Comparison of ENCODE assay signal across 8 cellular contexts in the genomic region with DNA sequence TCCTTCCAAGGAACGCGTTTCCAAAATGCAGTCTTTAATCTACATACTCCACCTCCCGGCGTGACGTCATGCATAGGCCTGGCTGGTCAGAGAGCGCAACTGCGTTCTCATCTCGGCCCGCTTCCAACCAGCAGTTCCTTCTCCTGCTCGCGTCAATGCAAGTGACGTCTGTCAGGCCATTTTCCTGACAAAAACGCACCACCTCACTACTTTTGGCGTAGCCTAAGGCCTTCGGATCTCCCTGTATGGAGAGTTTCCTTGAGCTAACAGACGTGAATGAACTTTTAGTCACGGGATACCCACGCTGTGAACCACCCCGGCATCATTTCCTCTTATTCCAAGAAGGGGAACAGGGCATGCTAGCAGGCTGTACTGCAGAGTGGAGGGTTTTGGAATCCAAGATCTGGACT. TPM values are rescaled to one million over a fixed set of nuclear protein-coding genes. Genes with fewer than 3 reads are reported as not detected.
DNase-seq lines count a peak whose midpoint lies in the region; ATAC-seq and TF ChIP-seq lines count a peak whose summit lies in the region.

No MANE protein-coding gene starts in this region.

- DNase-seq in activated CD8-positive, alpha-beta memory T cell treated with anti-CD3 and anti-CD28 coated beads, Interleukin-2, amount 10 ng/mL, durations not matched to agents 7 days and 5 days = peak; percentile 61
- DNase-seq in activated CD8-positive, alpha-beta memory T cell treated with anti-CD3 and anti-CD28 coated beads for 24 hours = no peak
- peak; percentile 57 for DNase-seq in activated CD8-positive, alpha-beta memory T cell treated with anti-CD3 and anti-CD28 coated beads, Interleukin-2, amount 50 U/mL, for 48 hours
- peak; percentile 95 for DNase-seq in fibroblast of pulmonary artery (ENCODE audit: low read depth)
- peak; percentile 94 for DNase-seq in posterior vena cava (ENCODE audit: low spot score)
- no peak for DNase-seq in SKM-1 treated with dmso at 0.1 percent for 144 hours (lab: John Stamatoyannopoulos, UW; ENCODE audit: unreplicated experiment)

- CTCF ChIA-PET in activated CD8-positive, alpha-beta memory T cell treated with anti-CD3 and anti-CD28 coated beads, Interleukin-2, amount 10 ng/mL, durations not matched to agents 7 days and 5 days (lab: Charles Lee) = no interaction called here

- no peaks in the 10 kb centered on the region for H3K9me3 Mint-ChIP-seq in activated CD8-positive, alpha-beta memory T cell treated with anti-CD3 and anti-CD28 coated beads, Interleukin-2, amount 10 ng/mL, durations not matched to agents 7 days and 5 days (ENCODE audit: low read depth)

- intact Hi-C loops in posterior vena cava (cut with DNase I) = no loop called here

- ATAC-seq in activated CD8-positive, alpha-beta memory T cell treated with anti-CD3 and anti-CD28 coated beads, Interleukin-2, amount 10 ng/mL, durations not matched to agents 7 days and 5 days = peak; percentile 39
- ATAC-seq in HG03280 (IDR thresholded peaks at IDR 0.05; ENCODE audit: unreplicated experiment) (no peak), GM18511 (IDR thresholded peaks at IDR 0.05; ENCODE audit: unreplicated experiment) (no peak)

- H3K27me3 Mint-ChIP-seq in activated CD8-positive, alpha-beta memory T cell treated with anti-CD3 and anti-CD28 coated beads, Interleukin-2, amount 10 ng/mL, durations not matched to agents 7 days and 5 days = peaks cover 21% of the 10 kb centered on the region

- no peak overlapping the region for H3K27ac Mint-ChIP-seq in activated CD8-positive, alpha-beta memory T cell treated with anti-CD3 and anti-CD28 coated beads, Interleukin-2, amount 10 ng/mL, durations not matched to agents 7 days and 5 days

- H3K4me3 ChIP-seq in fibroblast of pulmonary artery (replicated peaks; ENCODE audit: low read depth, low read length) = no peak overlapping the region

- peaks cover 7% of the 10 kb centered on the region for H3K4me1 Mint-ChIP-seq in activated CD8-positive, alpha-beta memory T cell treated with anti-CD3 and anti-CD28 coated beads, Interleukin-2, amount 10 ng/mL, durations not matched to agents 7 days and 5 days

- no peak overlapping the region for H3K4me3 Mint-ChIP-seq in activated CD8-positive, alpha-beta memory T cell treated with anti-CD3 and anti-CD28 coated beads, Interleukin-2, amount 10 ng/mL, durations not matched to agents 7 days and 5 days

- no peak for TF ChIP-seq CTCF in fibroblast of pulmonary artery (IDR thresholded peaks at IDR 0.05; ENCODE audit: low read length, missing control alignments)

- H3K36me3 Mint-ChIP-seq in activated CD8-positive, alpha-beta memory T cell treated with anti-CD3 and anti-CD28 coated beads, Interleukin-2, amount 10 ng/mL, durations not matched to agents 7 days and 5 days = no peaks in the 10 kb centered on the region

RNA-seq across cellular contexts. Expression of gene TEX14, which starts 25.0 kb away (rescaled TPM):
- under 1 TPM; 0.28 to 0.35 TPM for total RNA-seq in activated CD8-positive, alpha-beta memory T cell treated with anti-CD3 and anti-CD28 coated beads, Interleukin-2, amount 10 ng/mL, durations not matched to agents 7 days and 5 days
- total RNA-seq in posterior vena cava = under 1 TPM; 0.10 to 0.14 TPM

RNA-seq across cellular contexts. Expression of gene RAD51C, which starts 25.5 kb away (rescaled TPM):
- 10 to 100 TPM; 61.3 to 65.0 TPM for total RNA-seq in activated CD8-positive, alpha-beta memory T cell treated with anti-CD3 and anti-CD28 coated beads, Interleukin-2, amount 10 ng/mL, durations not matched to agents 7 days and 5 days
- total RNA-seq in posterior vena cava = 10 to 100 TPM; 19.7 to 22.6 TPM

Comparison
In these comparisons a context has a peak if more than half of its experiments do, and no peak if none do; other contexts are left out.
1. DNase-seq: peak in activated CD8-positive, alpha-beta memory T cell treated with anti-CD3 and anti-CD28 coated beads, Interleukin-2, amount 10 ng/mL, durations not matched to agents 7 days and 5 days (single experiment), activated CD8-positive, alpha-beta memory T cell treated with anti-CD3 and anti-CD28 coated beads, Interleukin-2, amount 50 U/mL, for 48 hours (single experiment), fibroblast of pulmonary artery (single experiment) and posterior vena cava (single experiment); none in activated CD8-positive, alpha-beta memory T cell treated with anti-CD3 and anti-CD28 coated beads for 24 hours (single experiment) and SKM-1 treated with dmso at 0.1 percent for 144 hours (single experiment).